In genomic region chr6:79687759-79688158, GRCh38 we compare ENCODE assay signal across 1 cellular context.
TF ChIP-seq lines count a peak whose summit lies in the region.

No MANE protein-coding gene starts in this region.

TF ChIP-seq in K562, 482 proteins besides CTCF, POLR2A, EP300 and RAD21 (continued from another document):
- TF ChIP-seq TEAD4 (IDR thresholded peaks at IDR 0.05; ENCODE audit: low read length) (peak; percentile 76), TEAD4 (CRISPR knock-in tag; IDR thresholded peaks at IDR 0.05; ENCODE audit: borderline replicate concordance) (no peak), TAL1 (IDR thresholded peaks at IDR 0.05) (peak; percentile 77), TARDBP (IDR thresholded peaks at IDR 0.05) (no peak), CBFB (CRISPR knock-in tag; IDR thresholded peaks at IDR 0.05) (no peak), CREB3L1 (IDR thresholded peaks at IDR 0.05; ENCODE audit: borderline replicate concordance, low read depth) (no peak), AFF4 (CRISPR knock-in tag; IDR thresholded peaks at IDR 0.05) (no peak), MTA1 (IDR thresholded peaks at IDR 0.05; ENCODE audit: borderline replicate concordance) (no peak), SP1 (CRISPR knock-in tag; IDR thresholded peaks at IDR 0.05) (no peak), PCBP2 (IDR thresholded peaks at IDR 0.05; ENCODE audit: low read depth, low read length, poor library complexity, severe bottlenecking) (no peak), MAZ (CRISPR knock-in tag; conservative IDR thresholded peaks at IDR 0.05 in 1 of 2, IDR thresholded peaks at IDR 0.05 in 1 of 2) (no peak), CBX2 (IDR thresholded peaks at IDR 0.05; ENCODE audit: insufficient read depth, low read length, poor library complexity, severe bottlenecking) (no peak), ZNF143 (CRISPR knock-in tag; IDR thresholded peaks at IDR 0.05) (no peak), ZNF212 (CRISPR knock-in tag; IDR thresholded peaks at IDR 0.05) (no peak), ZNF695 (CRISPR knock-in tag; IDR thresholded peaks at IDR 0.05) (no peak), TAF7 (tag; IDR thresholded peaks at IDR 0.05) (no peak), RFX7 (CRISPR knock-in tag; IDR thresholded peaks at IDR 0.05) (no peak), NCOR1 (IDR thresholded peaks at IDR 0.05) (peak; percentile 45; the same call in 1 of the 2 replicates), DNMT1 (IDR thresholded peaks at IDR 0.05) (no peak), SOX6 (IDR thresholded peaks at IDR 0.05) (no peak), KAT8 (IDR thresholded peaks at IDR 0.05; ENCODE audit: low read depth) (no peak), ZNF146 (CRISPR knock-in tag; IDR thresholded peaks at IDR 0.05; ENCODE audit: unreplicated experiment) (no peak), ZBTB34 (CRISPR knock-in tag; IDR thresholded peaks at IDR 0.05) (no peak), PHB2 (IDR thresholded peaks at IDR 0.05; ENCODE audit: low read depth) (no peak), MAFG (tag; conservative IDR thresholded peaks at IDR 0.05) (no peak), DPF2 (IDR thresholded peaks at IDR 0.05) (0 out of 2 replicates have a peak, but pooled peaks have one; percentile 37), NFIC (IDR thresholded peaks at IDR 0.05) (no peak), STAT5A (IDR thresholded peaks at IDR 0.05; ENCODE audit: borderline replicate concordance, low read length) (0 out of 2 replicates have a peak, but pooled peaks have one; percentile 27), TCF3 (CRISPR knock-in tag; IDR thresholded peaks at IDR 0.05) (peak; percentile 64), EWSR1 (IDR thresholded peaks at IDR 0.05; ENCODE audit: borderline replicate concordance, low read depth, partially characterized antibody) (no peak), PML (IDR thresholded peaks at IDR 0.05; ENCODE audit: low read length) (peak; percentile 19; the same call in 1 of the 2 replicates), KLF6 (CRISPR knock-in tag; IDR thresholded peaks at IDR 0.05; ENCODE audit: borderline replicate concordance) (no peak), SMARCA4 (IDR thresholded peaks at IDR 0.05) (0 out of 2 replicates have a peak, but pooled peaks have one; percentile 36), ZNF830 (CRISPR knock-in tag; IDR thresholded peaks at IDR 0.05) (no peak), CBFA2T3 (IDR thresholded peaks at IDR 0.05) (peak; percentile 89), KDM1A (IDR thresholded peaks at IDR 0.05) (peak in 1 of 2 experiments; percentile 22; a peak in 1 of 4 replicates), ZNF449 (CRISPR knock-in tag; IDR thresholded peaks at IDR 0.05) (no peak), TBP (optimal IDR thresholded peaks at IDR 0.05; ENCODE audit: low read depth, low read length) (no peak), PRPF4 (IDR thresholded peaks at IDR 0.05; ENCODE audit: insufficient read depth, low read depth, low read length, poor library complexity, severe bottlenecking) (no peak), ZNF444 (CRISPR knock-in tag; IDR thresholded peaks at IDR 0.05) (no peak), GATAD2B (IDR thresholded peaks at IDR 0.05; ENCODE audit: borderline replicate concordance) (no peak)
- TF ChIP-seq, protein P1, sequence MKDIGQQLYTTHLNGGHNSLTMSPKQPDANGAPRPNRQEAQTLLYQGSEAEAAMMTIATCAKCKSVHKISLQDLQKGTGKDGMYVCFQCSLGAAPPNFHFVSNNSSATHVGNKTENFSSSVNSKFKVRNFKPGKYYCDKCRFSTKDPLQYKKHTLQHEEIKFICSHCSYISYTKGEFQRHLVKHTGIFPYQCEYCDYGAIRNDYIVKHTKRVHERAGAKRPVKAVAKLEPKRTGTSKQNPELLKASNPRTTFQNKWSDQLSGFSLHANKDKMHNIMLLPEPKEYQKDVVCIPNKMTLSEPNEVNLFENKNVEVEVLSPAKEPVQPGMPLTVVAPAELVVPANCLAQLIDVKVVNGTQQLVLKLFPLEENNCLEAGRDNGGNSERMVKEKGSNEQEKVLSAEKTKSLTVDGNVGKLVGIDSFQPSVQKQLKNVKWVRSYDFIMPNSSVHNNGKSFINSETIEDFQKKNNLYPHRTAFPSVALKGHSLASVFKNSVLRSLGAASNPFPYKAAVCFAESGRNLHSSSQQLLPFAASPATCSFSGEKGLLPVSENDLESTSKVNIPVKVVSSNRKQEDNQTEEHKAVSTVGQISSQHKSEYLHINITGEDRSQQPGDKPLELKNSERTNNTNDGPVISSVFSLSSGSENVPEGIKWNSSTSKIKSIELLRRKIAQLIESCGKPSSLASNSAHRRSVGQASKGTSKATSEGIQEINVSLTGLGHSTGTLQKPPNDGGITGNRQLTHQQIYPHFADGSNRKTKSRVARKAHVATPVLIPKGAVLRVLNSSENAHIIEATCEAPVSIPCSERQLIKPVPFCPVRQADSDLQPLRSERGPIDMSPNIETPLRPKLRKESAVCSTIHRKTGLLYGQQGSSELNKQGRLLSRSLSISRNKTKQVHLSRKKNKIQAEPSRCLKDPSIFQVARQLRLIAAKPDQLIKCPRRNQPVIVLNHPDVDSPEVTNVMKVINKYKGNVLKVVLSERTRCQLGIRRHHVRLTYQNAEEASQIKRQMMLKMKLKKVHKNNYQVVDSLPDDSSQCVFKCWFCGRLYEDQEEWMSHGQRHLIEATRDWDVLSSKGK (CRISPR knock-in tag; IDR thresholded peaks at IDR 0.05): no peak
- TF ChIP-seq, protein P2, sequence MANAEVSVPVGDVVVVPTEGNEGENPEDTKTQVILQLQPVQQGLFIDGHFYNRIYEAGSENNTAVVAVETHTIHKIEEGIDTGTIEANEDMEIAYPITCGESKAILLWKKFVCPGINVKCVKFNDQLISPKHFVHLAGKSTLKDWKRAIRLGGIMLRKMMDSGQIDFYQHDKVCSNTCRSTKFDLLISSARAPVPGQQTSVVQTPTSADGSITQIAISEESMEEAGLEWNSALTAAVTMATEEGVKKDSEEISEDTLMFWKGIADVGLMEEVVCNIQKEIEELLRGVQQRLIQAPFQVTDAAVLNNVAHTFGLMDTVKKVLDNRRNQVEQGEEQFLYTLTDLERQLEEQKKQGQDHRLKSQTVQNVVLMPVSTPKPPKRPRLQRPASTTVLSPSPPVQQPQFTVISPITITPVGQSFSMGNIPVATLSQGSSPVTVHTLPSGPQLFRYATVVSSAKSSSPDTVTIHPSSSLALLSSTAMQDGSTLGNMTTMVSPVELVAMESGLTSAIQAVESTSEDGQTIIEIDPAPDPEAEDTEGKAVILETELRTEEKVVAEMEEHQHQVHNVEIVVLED (CRISPR knock-in tag; IDR thresholded peaks at IDR 0.05): no peak
- TF ChIP-seq, protein P3, sequence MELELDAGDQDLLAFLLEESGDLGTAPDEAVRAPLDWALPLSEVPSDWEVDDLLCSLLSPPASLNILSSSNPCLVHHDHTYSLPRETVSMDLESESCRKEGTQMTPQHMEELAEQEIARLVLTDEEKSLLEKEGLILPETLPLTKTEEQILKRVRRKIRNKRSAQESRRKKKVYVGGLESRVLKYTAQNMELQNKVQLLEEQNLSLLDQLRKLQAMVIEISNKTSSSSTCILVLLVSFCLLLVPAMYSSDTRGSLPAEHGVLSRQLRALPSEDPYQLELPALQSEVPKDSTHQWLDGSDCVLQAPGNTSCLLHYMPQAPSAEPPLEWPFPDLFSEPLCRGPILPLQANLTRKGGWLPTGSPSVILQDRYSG (tag; conservative IDR thresholded peaks at IDR 0.05; ENCODE audit: low read depth): no peak
